ENCODE assay signal across 19 cellular contexts in the genomic region with DNA sequence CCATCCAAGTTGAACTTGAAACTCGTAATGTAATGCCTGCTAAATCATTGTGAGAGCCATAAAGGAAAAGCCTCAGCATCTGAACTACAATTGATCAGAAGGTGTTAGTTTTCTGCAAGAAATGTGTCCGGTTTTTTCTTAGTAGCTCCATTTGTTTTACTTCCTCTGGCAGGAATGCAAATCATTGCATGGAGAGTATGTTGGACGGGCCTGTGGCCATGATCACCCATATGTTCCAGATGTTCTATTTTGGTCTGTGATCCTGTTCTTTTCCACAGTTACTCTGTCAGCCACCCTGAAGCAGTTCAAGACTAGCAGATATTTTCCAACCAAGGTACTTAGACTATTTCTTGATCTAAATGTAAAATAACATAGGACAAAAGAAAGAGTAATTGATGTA.
"Had no signal": no experiment of that assay in that cellular context is flagged by ENCODE, and none has a peak within 500 bp of the region (broad histone marks: within the 10 kb centered on the region; RNA-seq: fewer than 3 reads in every experiment).

No MANE protein-coding gene starts in this region.

- H3K4me3 ChIP-seq: adrenal gland, lung, psoas muscle, right lobe of liver, spleen had no signal

- H3K27ac Mint-ChIP-seq: naive thymus-derived CD8-positive, alpha-beta T cell; stimulated activated naive B cell treated with anti-CD40 and anti-IgM and Interleukin-4, amounts not matched to agents 10 μg/mL and 1 μg/mL and 100 μg/mL, for 72 hours had no signal

- H3K36me3 Mint-ChIP-seq: naive thymus-derived CD8-positive, alpha-beta T cell; stimulated activated naive B cell treated with anti-CD40 and anti-IgM and Interleukin-4, amounts not matched to agents 10 μg/mL and 1 μg/mL and 100 μg/mL, for 72 hours had no signal

- H3K27me3 ChIP-seq: adrenal gland, right lobe of liver, spleen had no signal

- H3K4me1 Mint-ChIP-seq: stimulated activated naive B cell treated with anti-CD40 and anti-IgM and Interleukin-4, amounts not matched to agents 10 μg/mL and 1 μg/mL and 100 μg/mL, for 72 hours had no signal

- H3K27me3 Mint-ChIP-seq: central memory CD8-positive, alpha-beta T cell; effector memory CD8-positive, alpha-beta T cell; naive thymus-derived CD8-positive, alpha-beta T cell; stimulated activated naive B cell treated with anti-CD40 and anti-IgM and Interleukin-4, amounts not matched to agents 10 μg/mL and 1 μg/mL and 100 μg/mL, for 72 hours had no signal

- H3K36me3 ChIP-seq: adrenal gland, right lobe of liver, spleen had no signal

- H3K9me3 ChIP-seq: adrenal gland, psoas muscle, right lobe of liver, spleen had no signal

- DNase-seq: activated CD4-positive, alpha-beta T cell treated with anti-CD3 and anti-CD28 coated beads, Interleukin-2, amount 50 U/mL, for 48 hours; activated CD8-positive, alpha-beta memory T cell treated with anti-CD3 and anti-CD28 coated beads, Interleukin-2, amount 50 U/mL, for 48 hours; activated naive CD4-positive, alpha-beta T cell treated with anti-CD3 and anti-CD28 coated beads, Interleukin-2, amount 50 U/mL, for 16 hours; adrenal gland; cortex of kidney; effector memory CD8-positive, alpha-beta T cell; hypothalamus; left cardiac atrium; naive thymus-derived CD8-positive, alpha-beta T cell; psoas muscle; right lobe of liver; spleen; stimulated activated CD4-positive, alpha-beta T cell treated with anti-CD3 and anti-CD28 coated beads, Interleukin-1b, Interleukin-23, amount 100 ng/mL, for 48 hours; stimulated activated naive B cell treated with anti-CD40 and anti-IgM and Interleukin-4, amounts not matched to agents 10 μg/mL and 1 μg/mL and 100 μg/mL, for 72 hours; trophoblast cell had no signal

- ATAC-seq: activated CD4-positive, CD25-positive, alpha-beta regulatory T cell treated with anti-CD3 and anti-CD28 coated beads, Interleukin-2, amount 50 U/mL, for 24 hours; left cardiac atrium; naive thymus-derived CD8-positive, alpha-beta T cell; psoas muscle; right lobe of liver; stimulated activated naive B cell treated with anti-CD40 and anti-IgM and Interleukin-4, amounts not matched to agents 10 μg/mL and 1 μg/mL and 100 μg/mL, for 72 hours had no signal

- H3K4me3 Mint-ChIP-seq: central memory CD8-positive, alpha-beta T cell; naive thymus-derived CD8-positive, alpha-beta T cell; stimulated activated naive B cell treated with anti-CD40 and anti-IgM and Interleukin-4, amounts not matched to agents 10 μg/mL and 1 μg/mL and 100 μg/mL, for 72 hours had no signal

- H3K27ac ChIP-seq: adrenal gland, epithelial cell of prostate, psoas muscle, right lobe of liver had no signal

- H3K9me3 Mint-ChIP-seq: central memory CD8-positive, alpha-beta T cell; effector memory CD8-positive, alpha-beta T cell; naive thymus-derived CD8-positive, alpha-beta T cell; stimulated activated naive B cell treated with anti-CD40 and anti-IgM and Interleukin-4, amounts not matched to agents 10 μg/mL and 1 μg/mL and 100 μg/mL, for 72 hours had no signal

- H3K4me1 ChIP-seq: adrenal gland, psoas muscle, right lobe of liver had no signal
